In the genomic region with DNA sequence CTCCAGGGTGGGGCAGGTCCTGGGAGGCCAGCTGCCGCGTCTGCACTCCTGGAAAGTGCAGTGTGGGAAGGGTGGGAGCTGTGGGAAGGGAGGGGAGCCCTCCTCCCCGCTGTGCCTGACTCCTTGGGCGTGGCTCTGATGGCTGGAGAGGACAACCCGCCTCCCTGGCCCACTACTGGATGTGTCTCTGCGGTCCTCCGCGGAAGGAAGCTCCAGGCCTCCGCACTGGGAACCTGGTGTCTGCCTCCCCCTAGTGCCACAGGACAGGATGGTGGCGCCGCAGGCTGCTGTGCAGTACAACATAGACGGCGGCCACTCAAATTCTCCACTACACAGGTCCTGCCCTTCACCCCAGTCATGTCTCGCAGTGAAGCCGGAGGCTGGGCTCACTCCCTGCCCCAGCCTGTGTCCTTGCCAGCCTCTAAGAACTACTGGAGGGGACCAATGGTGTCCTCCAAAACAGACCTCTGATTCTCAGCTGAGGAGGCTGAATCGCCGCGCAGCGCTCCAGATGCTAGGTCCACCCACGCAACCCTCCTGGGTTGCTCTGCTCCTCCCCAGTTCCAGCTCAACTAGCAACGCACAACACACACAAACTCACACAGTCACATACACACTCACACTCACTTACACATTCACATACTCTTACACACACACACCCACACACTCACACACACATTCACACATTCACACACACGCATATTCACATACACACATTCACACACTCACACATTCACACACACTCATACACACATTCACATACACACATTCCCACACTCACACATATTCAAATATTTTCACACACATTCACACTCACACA, we compare ENCODE assay signal across 9 cellular contexts. TPM values are rescaled to one million over a fixed set of nuclear protein-coding genes. Genes with fewer than 3 reads are reported as not detected.
A peak's percentile ranks its signal among the peaks of the same experiment; 100 is the strongest.
DNase-seq lines count a peak whose midpoint lies in the region; ATAC-seq, FAIRE-seq and TF ChIP-seq lines count a peak whose summit lies in the region.
"Had no signal": no experiment of that assay in that cellular context is flagged by ENCODE, and none has a peak within 500 bp of the region (broad histone marks: within the 10 kb centered on the region; RNA-seq: fewer than 3 reads in every experiment).

No MANE protein-coding gene starts in this region.

- H4K20me1 ChIP-seq in Karpas-422 (ENCODE audit: insufficient read depth, low read depth, low read length), result no peaks in the 10 kb centered on the region

- H3K79me2 ChIP-seq in Karpas-422 (ENCODE audit: low read length), result no peaks in the 10 kb centered on the region

- no peak overlapping the region for H3K4me2 ChIP-seq in Karpas-422 (ENCODE audit: low read depth, low read length, poor library complexity, severe bottlenecking)

- H3K9ac ChIP-seq in Karpas-422 (ENCODE audit: low read length), result no peak overlapping the region

- no peaks in the 10 kb centered on the region for H3K4me1 Mint-ChIP-seq in HFFc6 (ENCODE audit: low read depth)
- H3K4me1 Mint-ChIP-seq in activated T-helper 17 cell treated with anti-CD3 and anti-CD28 coated beads, Interleukin-2, amount 50 U/mL, for 72 hours, result peaks cover 21% of the 10 kb centered on the region

- H3K9me2 ChIP-seq in Karpas-422 (replicated peaks; ENCODE audit: insufficient read depth, low read length), result no peaks in the 10 kb centered on the region

- no peak overlapping the region for H3K27ac Mint-ChIP-seq in HFFc6
- peak overlapping the region; percentile 1 for H3K27ac Mint-ChIP-seq in activated T-helper 17 cell treated with anti-CD3 and anti-CD28 coated beads, Interleukin-2, amount 50 U/mL, for 72 hours

- H2AFZ ChIP-seq in Karpas-422 (ENCODE audit: low read length), result no peak overlapping the region

- H3K36me3 ChIP-seq in pancreas (no peaks in the 10 kb centered on the region), Karpas-422 (ENCODE audit: insufficient read depth, low read length) (no peaks in the 10 kb centered on the region)

- H3K36me3 Mint-ChIP-seq in HFFc6 (ENCODE audit: low read depth), result no peaks in the 10 kb centered on the region
- no peaks in the 10 kb centered on the region for H3K36me3 Mint-ChIP-seq in activated T-helper 17 cell treated with anti-CD3 and anti-CD28 coated beads, Interleukin-2, amount 50 U/mL, for 72 hours (ENCODE audit: low read depth)

- no peak overlapping the region for H3K4me3 ChIP-seq in pancreas
- H3K4me3 ChIP-seq in Karpas-422 (ENCODE audit: low read length), result no peak overlapping the region

- peak; percentile 64 for TF ChIP-seq CTCF in HFFc6 (IDR thresholded peaks at IDR 0.05)
- peak in 1 of 4 donors; percentile 18 for TF ChIP-seq CTCF in pancreas (IDR thresholded peaks at IDR 0.05)

- H3K4me3 Mint-ChIP-seq in HFFc6, result no peak overlapping the region
- H3K4me3 Mint-ChIP-seq in activated T-helper 17 cell treated with anti-CD3 and anti-CD28 coated beads, Interleukin-2, amount 50 U/mL, for 72 hours, result peak overlapping the region; percentile 46

- no peak for FAIRE-seq in pancreas (lab: Jason Lieb, UNC)

- H3K27me3 Mint-ChIP-seq in HFFc6 (ENCODE audit: insufficient read depth), result peaks cover 34% of the 10 kb centered on the region
- H3K27me3 Mint-ChIP-seq in activated T-helper 17 cell treated with anti-CD3 and anti-CD28 coated beads, Interleukin-2, amount 50 U/mL, for 72 hours, result peaks cover 4% of the 10 kb centered on the region

- WGBS in pancreas, 2 donors, result 52 to 54% methylated on average over 22 of the region's 22 CpGs

- intact Hi-C loops in pancreas (cut with DNase I), result loop anchor here in 2 of 3 donors (5.0 to 10.0 kb wide), 3 partner anchors 243 to 385 kb away; no protein-coding TSS in a partner anchor

- peak; percentile 90 for ATAC-seq in activated T-helper 17 cell treated with anti-CD3 and anti-CD28 coated beads, Interleukin-2, amount 50 U/mL, for 72 hours (replicated peaks)
- ATAC-seq in pancreas (peak; percentile 35 to 90 (median 80)), HG02623 (IDR thresholded peaks at IDR 0.05; ENCODE audit: unreplicated experiment) (no peak)

- peak; percentile 83 for DNase-seq in COR-L47 (lab: John Stamatoyannopoulos, UW)
- peak; percentile 42 for DNase-seq in HFFc6
- DNase-seq in NCI-H82 treated with DMSO at 0.1 percent for 48 hours (lab: John Stamatoyannopoulos, UW; ENCODE audit: unreplicated experiment), result peak; percentile 51
- peak; percentile 87 for DNase-seq in globus pallidus (ENCODE audit: low spot score)
- no peak for DNase-seq in pancreas
- DNase-seq in Karpas-422, result no peak

- H3K27ac ChIP-seq in pancreas (no peak overlapping the region), Karpas-422 (ENCODE audit: low read length) (no peak overlapping the region)

- H3K9me3 ChIP-seq in pancreas, result no peaks in the 10 kb centered on the region
- no peaks in the 10 kb centered on the region for H3K9me3 ChIP-seq in Karpas-422 (ENCODE audit: low read length)

- H3K4me1 ChIP-seq in pancreas, result peaks cover under 1 to 3% (median 3%) of the 10 kb centered on the region in 3 donors
- no peaks in the 10 kb centered on the region for H3K4me1 ChIP-seq in Karpas-422 (ENCODE audit: low read length)

- no peaks in the 10 kb centered on the region for H3K9me3 Mint-ChIP-seq in HFFc6
- H3K9me3 Mint-ChIP-seq in activated T-helper 17 cell treated with anti-CD3 and anti-CD28 coated beads, Interleukin-2, amount 50 U/mL, for 72 hours, result no peaks in the 10 kb centered on the region

- H3K27me3 ChIP-seq in pancreas (no peaks in the 10 kb centered on the region), Karpas-422 (ENCODE audit: low read length) (no peaks in the 10 kb centered on the region)

RNA-seq across cellular contexts. Expression of a gene that starts 12.4 kb away (rescaled TPM):
- total RNA-seq in HFFc6 (2021; fragmentation: NEBNext Ultra II Directional; extraction: Animal tissue kit (Norgen Biotek cat#: 25700)), result not detected
- 1 to 10 TPM in 1 of 2 donors, not detected in 1; 2.8 TPM for total RNA-seq in activated T-helper 17 cell treated with anti-CD3 and anti-CD28 coated beads, Interleukin-2, amount 50 U/mL, for 72 hours
- 1 to 10 TPM in 5 of 6 donors, under 1 TPM in 1; 0.69 to 2.7 (median 1.8) TPM for total RNA-seq in pancreas
- polyA plus RNA-seq in pancreas, result 1 to 10 TPM; 1.7 to 1.9 TPM
- total RNA-seq in Karpas-422 (2014; rRNA removed; shearing (Covaris generic); ENCODE audit: low replicate concordance), result not detected in 2 replicates
- total RNA-seq: LHCN-M2 had no signal

RNA-seq across cellular contexts. Expression of a gene that starts 15.1 kb away (rescaled TPM):
- under 1 TPM in 1 of 6 experiments, not detected in 5; 0.40 TPM for total RNA-seq in HFFc6 (2021; fragmentation: NEBNext Ultra II Directional; extraction: Animal tissue kit (Norgen Biotek cat#: 25700))
- 1 to 10 TPM in 1 of 2 donors, not detected in 1; 1.4 TPM for total RNA-seq in activated T-helper 17 cell treated with anti-CD3 and anti-CD28 coated beads, Interleukin-2, amount 50 U/mL, for 72 hours
- 100 to 1,000 TPM; 220 to 395 (median 314) TPM for total RNA-seq in pancreas
- polyA plus RNA-seq in pancreas, result 1,000 to 10,000 TPM; 1,418 to 2,509 TPM
- total RNA-seq in Karpas-422 (2014; rRNA removed; shearing (Covaris generic); ENCODE audit: low replicate concordance), result 1.4 and 3.1 TPM in 2 replicates
- total RNA-seq: LHCN-M2 had no signal

Comparison
In these comparisons a context has a peak if more than half of its experiments do, and no peak if none do; other contexts are left out.
1. DNase-seq: peak in COR-L47 (single experiment), HFFc6 (single experiment), NCI-H82 treated with DMSO at 0.1 percent for 48 hours (single experiment) and globus pallidus (single experiment); none in pancreas (0 of 6) and Karpas-422 (single experiment).
2. RNA of a gene that starts 15.1 kb away (total RNA-seq): 220 to 395 TPM in pancreas; 1.4 to 3.1 TPM in Karpas-422, 1.4 TPM in activated T-helper 17 cell treated with anti-CD3 and anti-CD28 coated beads, Interleukin-2, amount 50 U/mL, for 72 hours and 0.40 TPM in HFFc6; every median in the first group is over 10 times any median in the second.